Comparison of ENCODE assay signal across 11 cellular contexts in the genomic region with DNA sequence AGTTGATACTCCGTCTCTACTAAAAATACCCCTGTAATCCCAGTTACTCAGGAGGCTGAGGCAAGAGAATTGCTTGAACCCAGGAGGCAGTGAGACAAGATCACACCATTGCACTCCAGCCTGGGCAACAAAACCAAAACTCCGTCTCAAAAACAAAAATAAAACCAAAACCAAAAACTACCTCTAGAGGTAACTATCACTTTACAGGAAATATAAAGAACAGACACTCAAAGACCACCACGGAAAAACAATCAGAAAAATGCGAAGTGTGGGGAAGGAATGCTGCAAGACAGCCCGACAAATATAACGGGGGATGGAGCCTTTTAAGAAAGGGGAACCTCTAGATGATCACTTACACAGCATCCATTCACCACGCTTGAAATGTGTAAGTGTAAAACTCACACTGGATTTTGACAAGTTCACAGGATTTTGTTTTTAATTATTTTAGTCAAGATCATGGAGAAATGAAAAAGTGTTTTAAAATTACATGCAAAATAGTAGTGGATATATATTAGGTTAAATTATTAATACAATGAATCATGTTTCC. TPM values are rescaled to one million over a fixed set of nuclear protein-coding genes. Genes with fewer than 3 reads are reported as not detected.
DNase-seq lines count a peak whose midpoint lies in the region; ATAC-seq and TF ChIP-seq lines count a peak whose summit lies in the region.
"Had no signal": no experiment of that assay in that cellular context is flagged by ENCODE, and none has a peak within 500 bp of the region (broad histone marks: within the 10 kb centered on the region; RNA-seq: fewer than 3 reads in every experiment).

No MANE protein-coding gene starts in this region.

- peak overlapping the region; percentile 86 for H3K4me3 Mint-ChIP-seq in T-helper 2 cell treated with Interferon-gamma antibody and Interleukin-4, amounts not matched to agents 5 μg/mL and 100 μg/mL, for 36 hours
- peak overlapping the region; percentile 81 to 100 (median 92) for H3K4me3 Mint-ChIP-seq in immature natural killer cell

- peaks cover 69% of the 10 kb centered on the region for H3K36me3 Mint-ChIP-seq in T-helper 2 cell treated with Interferon-gamma antibody and Interleukin-4, amounts not matched to agents 5 μg/mL and 100 μg/mL, for 36 hours (ENCODE audit: low read depth)
- H3K36me3 Mint-ChIP-seq in immature natural killer cell = peaks cover 4 to 5% (median 4%) of the 10 kb centered on the region in 3 donors

- H3K36me3 ChIP-seq in SJCRH30 = peaks cover under 1% of the 10 kb centered on the region; the same call in 1 of the 2 replicates

- H3K27ac Mint-ChIP-seq in T-helper 2 cell treated with Interferon-gamma antibody and Interleukin-4, amounts not matched to agents 5 μg/mL and 100 μg/mL, for 36 hours = peak overlapping the region; percentile 87
- peak overlapping the region; percentile 92 to 95 (median 94) for H3K27ac Mint-ChIP-seq in immature natural killer cell

- peaks cover 44% of the 10 kb centered on the region for H3K4me1 Mint-ChIP-seq in T-helper 2 cell treated with Interferon-gamma antibody and Interleukin-4, amounts not matched to agents 5 μg/mL and 100 μg/mL, for 36 hours (ENCODE audit: low read depth)
- H3K4me1 Mint-ChIP-seq in immature natural killer cell = peaks cover 74 to 77% of the 10 kb centered on the region in 2 donors

- H3K27me3 ChIP-seq in SJCRH30 = no peaks in the 10 kb centered on the region

- ATAC-seq in GM21390 (IDR thresholded peaks at IDR 0.05; ENCODE audit: unreplicated experiment) (peak; percentile 12), esophagus mucosa (no peak)

- no peak overlapping the region for H3K4me3 ChIP-seq in SJCRH30

- no peak for TF ChIP-seq CTCF in GM10266 (IDR thresholded peaks at IDR 0.05; ENCODE audit: control insufficient read depth, insufficient read depth, low read depth, missing control alignments)

- H3K9me3 ChIP-seq in SJCRH30 (replicated peaks) = no peaks in the 10 kb centered on the region

- H3K9me3 Mint-ChIP-seq in T-helper 2 cell treated with Interferon-gamma antibody and Interleukin-4, amounts not matched to agents 5 μg/mL and 100 μg/mL, for 36 hours = no peaks in the 10 kb centered on the region
- H3K9me3 Mint-ChIP-seq in immature natural killer cell = no peaks in the 10 kb centered on the region

- peak; percentile 44 to 46 for DNase-seq in AML-193 (lab: John Stamatoyannopoulos, UW)
- no peak for DNase-seq in T-helper 2 cell treated with Interferon-gamma antibody and Interleukin-4, amounts not matched to agents 5 μg/mL and 100 μg/mL, for 36 hours (ENCODE audit: low spot score)
- DNase-seq in immature natural killer cell = peak; percentile 59 to 64 (median 62)
- no peak for DNase-seq in GM03348 (ENCODE audit: low spot score)
- no peak for DNase-seq in GM10266 (ENCODE audit: extremely low spot score)
- no peak for DNase-seq in SJCRH30
- DNase-seq: NCI-H1092 treated with DMSO at 0.1 percent for 48 hours had no signal

- no peak overlapping the region for H3K27ac ChIP-seq in SJCRH30

- H3K27me3 Mint-ChIP-seq in T-helper 2 cell treated with Interferon-gamma antibody and Interleukin-4, amounts not matched to agents 5 μg/mL and 100 μg/mL, for 36 hours (ENCODE audit: low read depth) = no peaks in the 10 kb centered on the region
- H3K27me3 Mint-ChIP-seq in immature natural killer cell (ENCODE audit: low read depth in 3 of 3) = peaks cover 23 to 29% (median 27%) of the 10 kb centered on the region in 3 donors

- no peaks in the 10 kb centered on the region for H3K4me1 ChIP-seq in SJCRH30

RNA-seq across cellular contexts. Expression of a gene that starts 4.2 kb away (rescaled TPM):
- 100 to 1,000 TPM; 184 to 274 (median 203) TPM for polyA plus RNA-seq in immature natural killer cell
- 63.2 and 64.7 TPM in 2 replicates for total RNA-seq in SJCRH30 (2014; rRNA removed; shearing (Covaris generic))
- 170 TPM for total RNA-seq in esophagus mucosa

RNA-seq across cellular contexts. Expression of a gene that starts 32.2 kb away (rescaled TPM):
- polyA plus RNA-seq in immature natural killer cell = 10 to 100 TPM in 2 of 3 donors, 1 to 10 TPM in 1; 7.7 to 15.8 (median 13.0) TPM
- total RNA-seq in SJCRH30 (2014; rRNA removed; shearing (Covaris generic)) = 0.18 and 0.38 TPM in 2 replicates
- 2.9 TPM for total RNA-seq in esophagus mucosa

RNA-seq across cellular contexts. Expression of a gene that starts 33.3 kb away (rescaled TPM):
- polyA plus RNA-seq in immature natural killer cell = not detected
- not detected in 2 replicates for total RNA-seq in SJCRH30 (2014; rRNA removed; shearing (Covaris generic))
- total RNA-seq in esophagus mucosa = not detected
- total RNA-seq: Daoy, dermis microvascular lymphatic vessel endothelial cell had no signal

Comparison
In these comparisons a context has a peak if more than half of its experiments do, and no peak if none do; other contexts are left out.
1. DNase-seq: peak in AML-193 (2 of 2) and immature natural killer cell (3 of 3); none in T-helper 2 cell treated with Interferon-gamma antibody and Interleukin-4, amounts not matched to agents 5 μg/mL and 100 μg/mL, for 36 hours (single experiment), GM03348 (single experiment), GM10266 (single experiment) and SJCRH30 (0 of 2).